18 cellular contexts compared by ENCODE assay signal in genomic region chr2:171386627-171387026, GRCh38. TPM values are rescaled to one million over a fixed set of nuclear protein-coding genes. Genes with fewer than 3 reads are reported as not detected.
DNase-seq lines count a peak whose midpoint lies in the region; ATAC-seq and TF ChIP-seq lines count a peak whose summit lies in the region.
"Had no signal": no experiment of that assay in that cellular context is flagged by ENCODE, and none has a peak within 500 bp of the region (broad histone marks: within the 10 kb centered on the region; RNA-seq: fewer than 3 reads in every experiment).

No MANE protein-coding gene starts in this region.

- ATAC-seq in activated naive CD8-positive, alpha-beta T cell treated with anti-CD3 and anti-CD28 coated beads, Interleukin-2, amount 50 U/mL, for 24 hours = no peak
- ATAC-seq: HCT116 had no signal

- no peak for TF ChIP-seq EP300 in SK-N-SH (IDR thresholded peaks at IDR 0.05; ENCODE audit: borderline replicate concordance in 1 of 2, low read depth in 1 of 2, low read length in 1 of 2)

- H3K79me1 ChIP-seq in neuronal stem cell (ENCODE audit: low read depth, low read length) = peaks cover 2% of the 10 kb centered on the region

- peak overlapping the region; percentile 31 for H3K23ac ChIP-seq in neuronal stem cell (ENCODE audit: low read depth, low read length, poor library complexity)

- DNase-seq in NCI-H748 (lab: John Stamatoyannopoulos, UW; ENCODE audit: unreplicated experiment) (peak; percentile 37), NCI-H748 treated with DMSO at 0.1 percent for 48 hours (lab: John Stamatoyannopoulos, UW) (no peak), glutamatergic neuron (no peak), neuronal stem cell (ENCODE audit: low spot score) (no peak), SK-N-SH (no peak)
- no peak for DNase-seq in stimulated activated CD4-positive, alpha-beta T cell treated with anti-CD3 and anti-CD28 coated beads, Interleukin-15, amount 100 ng/mL, for 24 hours
- DNase-seq in activated naive CD8-positive, alpha-beta T cell treated with anti-CD3 and anti-CD28 coated beads, Interleukin-2, amount 50 U/mL, for 24 hours = no peak
- DNase-seq: DMS 273 treated with DMSO at 0.1 percent for 48 hours, EL, NCI-H1436 treated with DMSO at 0.1 percent for 48 hours, NCI-H2227 treated with DMSO at 0.1 percent for 48 hours, NCI-H526 treated with DMSO at 0.1 percent for 48 hours, Peyer's patch, SHP77 treated with DMSO at 0.1 percent for 48 hours had no signal

- H3K18ac ChIP-seq in neuronal stem cell (ENCODE audit: low read length) = peak overlapping the region; percentile 52

- no peak overlapping the region for H3K27ac Mint-ChIP-seq in glutamatergic neuron (ENCODE audit: unreplicated experiment)
- no peak overlapping the region for H3K27ac Mint-ChIP-seq in activated naive CD8-positive, alpha-beta T cell treated with anti-CD3 and anti-CD28 coated beads, Interleukin-2, amount 50 U/mL, for 24 hours

- H2AK5ac ChIP-seq in neuronal stem cell (ENCODE audit: low read depth, low read length) = no peak overlapping the region

- CTCF ChIA-PET in SK-N-SH (lab: Yijun Ruan, JAX) = interaction anchor here (1.3 kb wide), 1 partner anchor 15 kb away, joined by 3 read pairs; no protein-coding TSS in a partner anchor

- peaks cover under 1% of the 10 kb centered on the region for H3K36me3 Mint-ChIP-seq in glutamatergic neuron (ENCODE audit: unreplicated experiment)
- peaks cover 46% of the 10 kb centered on the region for H3K36me3 Mint-ChIP-seq in activated naive CD8-positive, alpha-beta T cell treated with anti-CD3 and anti-CD28 coated beads, Interleukin-2, amount 50 U/mL, for 24 hours (ENCODE audit: low read depth)

- no peaks in the 10 kb centered on the region for H3K9me3 Mint-ChIP-seq in glutamatergic neuron (ENCODE audit: unreplicated experiment)
- H3K9me3 Mint-ChIP-seq in activated naive CD8-positive, alpha-beta T cell treated with anti-CD3 and anti-CD28 coated beads, Interleukin-2, amount 50 U/mL, for 24 hours = peaks cover under 1% of the 10 kb centered on the region

- H4K20me1 ChIP-seq in OCI-LY1 (ENCODE audit: insufficient read depth, low read length) (no peaks in the 10 kb centered on the region), SK-N-SH (ENCODE audit: insufficient read depth) (no peaks in the 10 kb centered on the region)
- H4K20me1 ChIP-seq: BLaER1 treated with 17β-estradiol and CSF1 and Interleukin-3, amounts not matched to agents 10 nM and 100 nM had no signal

- H3K4me2 ChIP-seq in OCI-LY1 (ENCODE audit: low read length) (peak overlapping the region; percentile 60), neuronal stem cell (ENCODE audit: insufficient read depth, low read length, poor library complexity, severe bottlenecking) (no peak overlapping the region), SK-N-SH (no peak overlapping the region)
- H3K4me2 ChIP-seq: BLaER1 treated with 17β-estradiol and CSF1 and Interleukin-3, amounts not matched to agents 10 nM and 100 nM had no signal

- H3K27ac ChIP-seq in OCI-LY1 (ENCODE audit: low read depth, low read length, poor library complexity, severe bottlenecking) (peak overlapping the region; percentile 75), neuronal stem cell (replicated peaks; ENCODE audit: low read length) (no peak overlapping the region), SK-N-SH (ENCODE audit: low read depth in 2 of 2, low read length in 1 of 2) (no peak overlapping the region)
- H3K27ac ChIP-seq: 22Rv1; BLaER1 treated with 17β-estradiol and CSF1 and Interleukin-3, amounts not matched to agents 10 nM and 100 nM; Peyer's patch had no signal

- H3K9ac ChIP-seq in OCI-LY1 (ENCODE audit: low read length) = peak overlapping the region; percentile 49
- peak overlapping the region; percentile 21 for H3K9ac ChIP-seq in neuronal stem cell (ENCODE audit: low read depth, low read length, poor library complexity)
- no peak overlapping the region for H3K9ac ChIP-seq in SK-N-SH
- H3K9ac ChIP-seq: BLaER1 treated with 17β-estradiol and CSF1 and Interleukin-3, amounts not matched to agents 10 nM and 100 nM had no signal

- H3K36me3 ChIP-seq in OCI-LY1 (ENCODE audit: insufficient read depth, low read length) (no peaks in the 10 kb centered on the region; the same call in 1 of the 2 replicates), neuronal stem cell (replicated peaks in 1 of 2; ENCODE audit: control insufficient read depth in 2 of 2, insufficient read depth in 2 of 2, low read length in 2 of 2) (no peaks in the 10 kb centered on the region), SK-N-SH (replicated peaks in 1 of 2; ENCODE audit: control insufficient read depth in 1 of 2, insufficient read depth in 2 of 2, low read length in 1 of 2) (no peaks in the 10 kb centered on the region)
- H3K36me3 ChIP-seq: Peyer's patch had no signal

- H3K4ac ChIP-seq in neuronal stem cell (ENCODE audit: low read length) = no peak overlapping the region

- no peak overlapping the region for H3K14ac ChIP-seq in neuronal stem cell (ENCODE audit: low read length)

- H3K9me3 ChIP-seq in OCI-LY1 (ENCODE audit: low read length) (no peaks in the 10 kb centered on the region), neuronal stem cell (replicated peaks in 1 of 2; ENCODE audit: control insufficient read depth in 2 of 2, insufficient read depth in 1 of 2, low read depth in 1 of 2, low read length in 2 of 2) (no peaks in the 10 kb centered on the region), SK-N-SH (no peaks in the 10 kb centered on the region)
- H3K9me3 ChIP-seq: Peyer's patch had no signal

- H3K9me2 ChIP-seq in OCI-LY1 (ENCODE audit: low read depth, low read length) = no peaks in the 10 kb centered on the region
- no peaks in the 10 kb centered on the region for H3K9me2 ChIP-seq in SK-N-SH

- H4K8ac ChIP-seq in neuronal stem cell (ENCODE audit: low read depth, low read length) = peak overlapping the region; percentile 65

- H3K4me1 ChIP-seq in OCI-LY1 (ENCODE audit: insufficient read depth, low read length, severe bottlenecking) (peaks cover 57% of the 10 kb centered on the region), neuronal stem cell (ENCODE audit: control insufficient read depth in 2 of 2, insufficient read depth in 1 of 2, low read depth in 1 of 2, low read length in 2 of 2) (peaks cover 0 to 6% of the 10 kb centered on the region in 2 donors), SK-N-SH (ENCODE audit: control insufficient read depth in 1 of 2, insufficient read depth in 2 of 2, low read depth in 1 of 2, low read length in 1 of 2) (peaks cover 0 to 10% of the 10 kb centered on the region in 2 experiments; a peak in 2 of 4 replicates)
- H3K4me1 ChIP-seq: Peyer's patch had no signal

- H3K27me3 ChIP-seq in OCI-LY1 (ENCODE audit: insufficient read depth, low read length) (no peaks in the 10 kb centered on the region), neuronal stem cell (ENCODE audit: control insufficient read depth in 3 of 3, insufficient read depth in 3 of 3, low read depth in 1 of 3, low read length in 3 of 3) (no peaks in the 10 kb centered on the region), SK-N-SH (ENCODE audit: insufficient read depth) (no peaks in the 10 kb centered on the region)
- H3K27me3 ChIP-seq: BLaER1 treated with 17β-estradiol and CSF1 and Interleukin-3, amounts not matched to agents 10 nM and 100 nM; Peyer's patch had no signal

- no peak overlapping the region for H2BK5ac ChIP-seq in neuronal stem cell (ENCODE audit: low read length)

- peaks cover 20% of the 10 kb centered on the region for H3K4me1 Mint-ChIP-seq in glutamatergic neuron (ENCODE audit: low read depth, unreplicated experiment)
- peaks cover 19% of the 10 kb centered on the region for H3K4me1 Mint-ChIP-seq in activated naive CD8-positive, alpha-beta T cell treated with anti-CD3 and anti-CD28 coated beads, Interleukin-2, amount 50 U/mL, for 24 hours

- POLR2A ChIA-PET in SK-N-SH (lab: Yijun Ruan, JAX) = no interaction called here

- TF ChIP-seq CTCF in OCI-LY1 (IDR thresholded peaks at IDR 0.05; ENCODE audit: low read length) (no peak), glutamatergic neuron (IDR thresholded peaks at IDR 0.05; ENCODE audit: partially characterized antibody, unreplicated experiment) (no peak), SK-N-SH (IDR thresholded peaks at IDR 0.05) (no peak)

- TF ChIP-seq RAD21 in SK-N-SH (IDR thresholded peaks at IDR 0.05; ENCODE audit: low read length) = no peak

- no peak overlapping the region for H2BK15ac ChIP-seq in neuronal stem cell (ENCODE audit: low read length)

- H3K27me3 Mint-ChIP-seq in glutamatergic neuron (ENCODE audit: unreplicated experiment) = no peaks in the 10 kb centered on the region
- H3K27me3 Mint-ChIP-seq in activated naive CD8-positive, alpha-beta T cell treated with anti-CD3 and anti-CD28 coated beads, Interleukin-2, amount 50 U/mL, for 24 hours = no peaks in the 10 kb centered on the region

- peaks cover 13% of the 10 kb centered on the region for H3F3A ChIP-seq in OCI-LY1 (ENCODE audit: insufficient read depth, low read length)
- peaks cover 17% of the 10 kb centered on the region for H3F3A ChIP-seq in SK-N-SH (replicated peaks; ENCODE audit: insufficient read depth)

- no peak overlapping the region for H4K91ac ChIP-seq in neuronal stem cell (ENCODE audit: low read depth, low read length, poor library complexity)

- no peak overlapping the region for H2BK12ac ChIP-seq in neuronal stem cell (ENCODE audit: low read length)

- no peak overlapping the region for H2BK120ac ChIP-seq in neuronal stem cell (ENCODE audit: low read depth, low read length)

- no peaks in the 10 kb centered on the region for H3K79me2 ChIP-seq in OCI-LY1 (ENCODE audit: insufficient read depth, low read length)
- H3K79me2 ChIP-seq in SK-N-SH (ENCODE audit: insufficient read depth) = peaks cover 8% of the 10 kb centered on the region; the same call in 1 of the 2 replicates

- H3K4me3 ChIP-seq in OCI-LY1 (ENCODE audit: low read depth, low read length, poor library complexity, severe bottlenecking) = peak overlapping the region; percentile 43
- H3K4me3 ChIP-seq in neuronal stem cell (ENCODE audit: low read length in 2 of 2) = peak overlapping the region in 1 of 2 donors; percentile 10
- H3K4me3 ChIP-seq in SK-N-SH (ENCODE audit: low read depth in 2 of 2, low read length in 1 of 2) = no peak overlapping the region
- H3K4me3 ChIP-seq: BLaER1 treated with 17β-estradiol and CSF1 and Interleukin-3, amounts not matched to agents 10 nM and 100 nM; Peyer's patch had no signal

- H2AFZ ChIP-seq in OCI-LY1 (ENCODE audit: low read length) (no peak overlapping the region), neuronal stem cell (ENCODE audit: low read length) (no peak overlapping the region), SK-N-SH (ENCODE audit: low read depth) (no peak overlapping the region)

- WGBS in neuronal stem cell (ENCODE audit: extremely low coverage in 2 of 2, insufficient read length in 2 of 2, insufficient replicate concordance in 1 of 2), 2 donors = no CpG with 5 or more reads among the region's 10 CpGs
- WGBS in SK-N-SH (ENCODE audit: low lambda C conversion rate) = 96% methylated on average over 8 of the region's 10 CpGs

- H3K4me3 Mint-ChIP-seq in glutamatergic neuron (ENCODE audit: unreplicated experiment) = peak overlapping the region; percentile 44
- H3K4me3 Mint-ChIP-seq in activated naive CD8-positive, alpha-beta T cell treated with anti-CD3 and anti-CD28 coated beads, Interleukin-2, amount 50 U/mL, for 24 hours = no peak overlapping the region

RNA-seq across cellular contexts. Expression of gene METTL8, which starts 47.2 kb away (rescaled TPM):
- 10.9 TPM for total RNA-seq in glutamatergic neuron (ENCODE audit: unreplicated experiment)
- polyA plus RNA-seq in neuronal stem cell (2013, experiment 1 of 2) = 7.0 TPM
- 7.6 TPM for polyA plus RNA-seq in neuronal stem cell (2013, experiment 2 of 2)
- polyA plus RNA-seq in SK-N-SH (2012; rRNA removed) = 5.1 and 6.2 TPM in 2 replicates
- polyA plus RNA-seq in SK-N-SH (2012; cell fraction: cytosol; rRNA removed) = 9.5 and 13.4 TPM in 2 replicates
- 8.5 and 8.8 TPM in 2 replicates for polyA plus RNA-seq in SK-N-SH (2012; cell fraction: nucleus; rRNA removed)

RNA-seq across cellular contexts. Expression of gene DCAF17, which starts 47.4 kb away (rescaled TPM):
- 17.0 TPM for total RNA-seq in glutamatergic neuron (ENCODE audit: unreplicated experiment)
- polyA plus RNA-seq in neuronal stem cell (2013, experiment 1 of 2) = 17.8 TPM
- 18.9 TPM for polyA plus RNA-seq in neuronal stem cell (2013, experiment 2 of 2)
- 4.9 and 7.5 TPM in 2 replicates for polyA plus RNA-seq in SK-N-SH (2012; rRNA removed)
- 7.3 and 7.5 TPM in 2 replicates for polyA plus RNA-seq in SK-N-SH (2012; cell fraction: cytosol; rRNA removed)
- 7.0 and 14.3 TPM in 2 replicates for polyA plus RNA-seq in SK-N-SH (2012; cell fraction: nucleus; rRNA removed)
